In the genomic region with DNA sequence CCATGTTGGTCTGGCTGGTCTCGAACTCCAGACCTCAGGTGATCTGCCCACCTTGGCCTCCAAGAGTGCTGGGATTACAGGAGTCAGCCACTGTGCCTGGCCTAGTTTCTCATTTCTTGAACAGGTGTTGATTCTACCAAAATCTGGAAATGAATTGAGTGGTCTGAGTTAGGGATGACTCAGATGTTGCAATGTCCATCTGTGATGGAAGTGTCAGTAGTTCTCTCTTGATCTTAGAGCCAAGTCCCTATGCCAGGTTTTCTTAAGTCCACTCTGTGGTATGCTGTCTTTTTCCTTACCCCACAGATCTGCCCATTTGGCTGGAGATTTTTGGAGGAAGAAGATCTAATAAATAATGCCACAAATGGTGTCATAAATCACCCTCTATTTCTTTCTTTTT, we compare ENCODE assay signal across 26 cellular contexts. TPM values are rescaled to one million over a fixed set of nuclear protein-coding genes. Genes with fewer than 3 reads are reported as not detected.
"Had no signal": no experiment of that assay in that cellular context is flagged by ENCODE, and none has a peak within 500 bp of the region (broad histone marks: within the 10 kb centered on the region; RNA-seq: fewer than 3 reads in every experiment).

No MANE protein-coding gene starts in this region.

- H3K4me3 ChIP-seq: adrenal gland had no signal

- H3K9me3 ChIP-seq: adrenal gland had no signal

- H3K27me3 ChIP-seq: adrenal gland had no signal

- ATAC-seq: activated CD4-positive, CD25-positive, alpha-beta regulatory T cell treated with anti-CD3 and anti-CD28 coated beads, Interleukin-2, amount 50 U/mL, for 24 hours; activated CD8-positive, alpha-beta T cell treated with anti-CD3 and anti-CD28 coated beads, Interleukin-2, amount 10 ng/mL, durations not matched to agents 7 days and 5 days; T-cell had no signal

- H3K27ac ChIP-seq: adrenal gland, WERI-Rb-1 had no signal

- DNase-seq: activated CD4-positive, alpha-beta T cell treated with anti-CD3 and anti-CD28 coated beads for 4 hours; activated CD8-positive, alpha-beta memory T cell treated with anti-CD3 and anti-CD28 coated beads, Interleukin-2, amount 50 U/mL, for 48 hours; activated CD8-positive, alpha-beta T cell treated with anti-CD3 and anti-CD28 coated beads, Interleukin-2, amount 10 ng/mL, durations not matched to agents 7 days and 5 days; activated naive CD4-positive, alpha-beta T cell treated with anti-CD3 and anti-CD28 coated beads, Interleukin-2, amount 50 U/mL, for 16 hours; activated naive CD8-positive, alpha-beta T cell treated with anti-CD3 and anti-CD28 coated beads, Interleukin-2, amount 10 ng/mL, durations not matched to agents 7 days and 5 days; activated T-cell treated with anti-CD3 and anti-CD28 coated beads, Interleukin-2, amount 50 U/mL, for 1 hour; adrenal gland; anterior cingulate cortex; caudate nucleus; Kasumi-1; KBM-7; NCI-H1092; NCI-H1417; NCI-H1694; NCI-H2029; NCI-H2107; NCI-H2171 treated with DMSO at 0.1 percent for 48 hours; NCI-H226; NCI-H510A treated with DMSO at 0.1 percent for 48 hours; NCI-H69; NK-92 treated with Interleukin-12 subunit alpha and Interleukin-12 subunit beta, amount 100 ng/mL, for 24 hours; SIG-M5; T-cell; WERI-Rb-1 had no signal

RNA-seq across cellular contexts. Expression of a gene that starts 37.6 kb away (rescaled TPM):
- total RNA-seq: activated CD8-positive, alpha-beta T cell treated with anti-CD3 and anti-CD28 coated beads, Interleukin-2, amount 10 ng/mL, durations not matched to agents 7 days and 5 days; activated naive CD8-positive, alpha-beta T cell treated with anti-CD3 and anti-CD28 coated beads, Interleukin-2, amount 10 ng/mL, durations not matched to agents 7 days and 5 days; T-helper 2 cell treated with Interferon-gamma antibody and Interleukin-4, amounts not matched to agents 100 ng/mL and 5 ng/mL, for 36 hours had no signal
